Comparison of ENCODE assay signal across 17 cellular contexts in genomic region chr2:239579524-239580198, GRCh38.
DNase-seq lines count a peak whose midpoint lies in the region; ATAC-seq and TF ChIP-seq lines count a peak whose summit lies in the region.
"Had no signal": no experiment of that assay in that cellular context is flagged by ENCODE, and none has a peak within 500 bp of the region (broad histone marks: within the 10 kb centered on the region; RNA-seq: fewer than 3 reads in every experiment).

No MANE protein-coding gene starts in this region.

- no peak for ATAC-seq in Right ventricle myocardium inferior
- no peak for ATAC-seq in left ventricle myocardium superior
- ATAC-seq in IMR-90 (ENCODE audit: low read depth), result no peak
- ATAC-seq in HG02763 (IDR thresholded peaks at IDR 0.05; ENCODE audit: unreplicated experiment), result no peak

- CTCF ChIA-PET in IMR-90 (lab: Yijun Ruan, JAX), result no interaction called here

- H3K36me3 ChIP-seq in IMR-90 (ENCODE audit: control insufficient read depth, insufficient read depth, low read length) (no peaks in the 10 kb centered on the region), spleen (no peaks in the 10 kb centered on the region)
- H3K36me3 ChIP-seq: MG63 had no signal

- no peak overlapping the region for H3K4ac ChIP-seq in IMR-90 (ENCODE audit: low read depth, low read length)

- H3K27me3 Mint-ChIP-seq in chondrocyte (ENCODE audit: low read depth), result peaks cover 7% of the 10 kb centered on the region
- peaks cover 2% of the 10 kb centered on the region for H3K27me3 Mint-ChIP-seq in HFFc6 (ENCODE audit: insufficient read depth)
- H3K27me3 Mint-ChIP-seq: CD4-positive, alpha-beta memory T cell had no signal

- no peak overlapping the region for H3K56ac ChIP-seq in IMR-90 (ENCODE audit: extremely low read depth, insufficient read depth, low read length)

- H2BK120ac ChIP-seq in IMR-90 (ENCODE audit: low read depth, low read length), result no peak overlapping the region

- no peak overlapping the region for H2AK9ac ChIP-seq in IMR-90 (replicated peaks; ENCODE audit: low read depth, low read length, poor library complexity)

- H3K27me3 ChIP-seq in IMR-90 (ENCODE audit: control insufficient read depth, insufficient read depth, low read length), result no peaks in the 10 kb centered on the region
- peaks cover 0 to under 1% (median 0%) of the 10 kb centered on the region in 7 donors for H3K27me3 ChIP-seq in spleen (replicated peaks in 1 of 7)
- H3K27me3 ChIP-seq: MG63 had no signal

- no peak overlapping the region for H4K5ac ChIP-seq in IMR-90 (ENCODE audit: low read depth, low read length)

- H2AFZ ChIP-seq in IMR-90 (replicated peaks; ENCODE audit: low read length, poor library complexity), result peak overlapping the region; percentile 14

- intact Hi-C loops in Right ventricle myocardium inferior (cut with DNase I) (no loop called here), left ventricle myocardium superior (cut with micrococcal nuclease) (no loop called here), IMR-90 (cut with micrococcal nuclease) (no loop called here), spleen (cut with DNase I; ENCODE audit: low total_unique reads) (no loop called here)

- H3K4me1 Mint-ChIP-seq in chondrocyte (ENCODE audit: low read depth) (no peaks in the 10 kb centered on the region), HFFc6 (ENCODE audit: low read depth) (no peaks in the 10 kb centered on the region)

- H3K4me3 Mint-ChIP-seq in chondrocyte (ENCODE audit: unreplicated experiment) (no peak overlapping the region), HFFc6 (no peak overlapping the region)
- H3K4me3 Mint-ChIP-seq: CD4-positive, alpha-beta memory T cell had no signal

- no CpG with 5 or more reads among the region's 7 CpGs for WGBS in IMR-90 (ENCODE audit: extremely low coverage in 2 of 2, insufficient read length in 1 of 2), 2 experiments
- 71 to 89% (median 83%) methylated on average over 7 of the region's 7 CpGs for WGBS in spleen, 5 donors

- no peak overlapping the region for H3K4me3 ChIP-seq in IMR-90 (ENCODE audit: insufficient read depth, low read depth, low read length)
- H3K4me3 ChIP-seq in spleen, result no peak overlapping the region
- H3K4me3 ChIP-seq: MG63 had no signal

- no peak overlapping the region for H3K18ac ChIP-seq in IMR-90 (ENCODE audit: low read depth, low read length)

- H3K9me3 Mint-ChIP-seq in chondrocyte (ENCODE audit: low read depth), result peaks cover 3% of the 10 kb centered on the region
- H3K9me3 Mint-ChIP-seq in HFFc6, result peaks cover 41% of the 10 kb centered on the region

- H3K27ac Mint-ChIP-seq in chondrocyte (ENCODE audit: unreplicated experiment) (peak overlapping the region; percentile 22), HFFc6 (no peak overlapping the region)

- H3K14ac ChIP-seq in IMR-90 (replicated peaks; ENCODE audit: low read depth, low read length), result no peak overlapping the region

- POLR2A ChIA-PET in IMR-90 (lab: Charles Lee; ENCODE audit: unreplicated experiment), result no interaction called here

- no peak overlapping the region for H2BK20ac ChIP-seq in IMR-90 (ENCODE audit: low read depth, low read length)

- TF ChIP-seq POLR2A in IMR-90 (IDR thresholded peaks at IDR 0.05; ENCODE audit: low read depth, low read length) (no peak), spleen (IDR thresholded peaks at IDR 0.05) (no peak)

- no peaks in the 10 kb centered on the region for H4K20me1 ChIP-seq in IMR-90 (ENCODE audit: insufficient read depth, low read length)

- H3K9me3 ChIP-seq in IMR-90 (ENCODE audit: control insufficient read depth, insufficient read depth, low read length) (peaks cover 34% of the 10 kb centered on the region), spleen (peaks cover 0 to 5% (median 0%) of the 10 kb centered on the region in 8 donors)
- H3K9me3 ChIP-seq: MG63 had no signal

- no peak overlapping the region for H4K8ac ChIP-seq in IMR-90 (ENCODE audit: low read depth in 2 of 2, low read length in 2 of 2)

- in situ Hi-C loops in IMR-90 (cut with MboI; ENCODE audit: low sequenced_read_pairs), result no loop called here

- H3K9ac ChIP-seq in IMR-90 (ENCODE audit: low read depth, low read length), result no peak overlapping the region

- H2AK5ac ChIP-seq in IMR-90 (ENCODE audit: low read depth, low read length), result no peak overlapping the region

- BruUV-seq in IMR-90 (replicated peaks; lab: Mats Ljungman, UMichigan), result no TSS peak

- H3K36me3 Mint-ChIP-seq in chondrocyte (ENCODE audit: low read depth) (no peaks in the 10 kb centered on the region), HFFc6 (ENCODE audit: low read depth) (peaks cover 5% of the 10 kb centered on the region)
- H3K36me3 Mint-ChIP-seq: CD4-positive, alpha-beta memory T cell had no signal

- H4K91ac ChIP-seq in IMR-90 (ENCODE audit: insufficient read depth, low read depth, low read length), result no peak overlapping the region

- H2BK5ac ChIP-seq in IMR-90 (ENCODE audit: low read depth, low read length, poor library complexity, severe bottlenecking), result no peak overlapping the region

- H3K4me1 ChIP-seq in IMR-90 (ENCODE audit: control insufficient read depth, insufficient read depth, low read length), result no peaks in the 10 kb centered on the region
- H3K4me1 ChIP-seq in spleen, result peaks cover 0 to 10% (median 0%) of the 10 kb centered on the region in 6 donors

- H3K27ac ChIP-seq in IMR-90 (ENCODE audit: insufficient read depth, low read length), result no peak overlapping the region
- no peak overlapping the region for H3K27ac ChIP-seq in spleen

- H3K9me1 ChIP-seq in IMR-90 (ENCODE audit: insufficient read depth, low read length), result no peaks in the 10 kb centered on the region

- H2BK15ac ChIP-seq in IMR-90 (ENCODE audit: low read depth, low read length), result no peak overlapping the region

- H3K23ac ChIP-seq in IMR-90 (ENCODE audit: low read depth, low read length), result no peak overlapping the region

- H3K79me1 ChIP-seq in IMR-90 (ENCODE audit: low read depth in 1 of 2, low read length in 2 of 2), result no peaks in the 10 kb centered on the region

- H3K4me2 ChIP-seq in IMR-90 (ENCODE audit: low read depth, low read length), result no peak overlapping the region

- TF ChIP-seq CTCF in IMR-90 (conservative IDR thresholded peaks at IDR 0.05; ENCODE audit: low read depth, low read length) (no peak), chondrocyte (IDR thresholded peaks at IDR 0.05) (no peak), spleen (IDR thresholded peaks at IDR 0.05 in 8 of 11, conservative IDR thresholded peaks at IDR 0.05 in 3 of 11) (no peak), HFFc6 (IDR thresholded peaks at IDR 0.05) (no peak)

- dilution Hi-C loops in IMR-90 (cut with HindIII; ENCODE audit: low sequenced_read_pairs, unreplicated experiment), result no loop called here

- DNase-seq in Right ventricle myocardium inferior (ENCODE audit: missing footprints) (peak; percentile 25), left ventricle myocardium superior (no peak), IMR-90 (no peak), chondrocyte (ENCODE audit: low spot score) (no peak), spleen (peak; percentile 59), HFFc6 (no peak), middle frontal gyrus (ENCODE audit: extremely low spot score, low spot score) (no peak)
- DNase-seq: AML-193; CD4-positive, alpha-beta memory T cell; HCEC 1CT; Karpas-422; MG63; NCI-H187; NCI-H226; NCI-H524 treated with DMSO at 0.1 percent for 48 hours; SIG-M5 had no signal

- no peak for TF ChIP-seq RAD21 in IMR-90 (IDR thresholded peaks at IDR 0.05; ENCODE audit: low read length)

TF ChIP-seq in IMR-90, 13 proteins besides CTCF, POLR2A, EP300 and RAD21:
- TF ChIP-seq SMC3 (IDR thresholded peaks at IDR 0.05; ENCODE audit: low read depth, low read length) (no peak), CHD1 (IDR thresholded peaks at IDR 0.05; ENCODE audit: low read depth, low read length) (no peak), RFX5 (IDR thresholded peaks at IDR 0.05; ENCODE audit: low read depth, low read length) (no peak), RCOR1 (IDR thresholded peaks at IDR 0.05; ENCODE audit: insufficient replicate concordance, low read length) (no peak), BHLHE40 (IDR thresholded peaks at IDR 0.05; ENCODE audit: low read depth, low read length) (no peak), NFE2L2 (IDR thresholded peaks at IDR 0.05; ENCODE audit: low read depth, low read length) (no peak), USF2 (IDR thresholded peaks at IDR 0.05; ENCODE audit: low read depth, low read length) (no peak), FOS (IDR thresholded peaks at IDR 0.05; ENCODE audit: low read depth, low read length) (no peak)
TF ChIP-seq in IMR-90: peak in this region for 0.

Comparison
In these comparisons a context has a peak if more than half of its experiments do, and no peak if none do; other contexts are left out.
1. DNase-seq: peak in Right ventricle myocardium inferior (single experiment) and spleen (single experiment); none in left ventricle myocardium superior (single experiment), IMR-90 (single experiment), chondrocyte (single experiment), HFFc6 (single experiment) and middle frontal gyrus (single experiment).